15 cellular contexts compared by ENCODE assay signal in the genomic region with DNA sequence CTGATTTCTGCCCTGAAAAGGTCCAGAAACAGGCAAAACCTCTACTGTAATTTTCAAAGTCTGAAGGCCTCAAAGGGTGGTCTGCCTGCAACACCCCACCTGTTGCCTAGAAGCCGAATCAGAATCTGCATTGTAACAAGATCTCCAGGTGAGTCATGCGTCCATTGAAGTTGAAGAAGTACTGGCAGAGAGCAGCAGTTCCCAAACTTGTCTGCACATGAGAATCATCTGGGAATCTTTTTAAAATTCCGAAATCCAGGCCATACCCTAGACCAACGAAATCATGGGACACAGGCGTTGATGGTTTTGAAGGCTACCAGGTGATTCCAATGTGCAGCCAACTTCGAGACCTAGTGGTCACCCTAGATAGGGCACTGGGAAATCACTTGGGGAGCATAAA. TPM values are rescaled to one million over a fixed set of nuclear protein-coding genes. Genes with fewer than 3 reads are reported as not detected.
DNase-seq lines count a peak whose midpoint lies in the region; ATAC-seq and TF ChIP-seq lines count a peak whose summit lies in the region.
"Had no signal": no experiment of that assay in that cellular context is flagged by ENCODE, and none has a peak within 500 bp of the region (broad histone marks: within the 10 kb centered on the region; RNA-seq: fewer than 3 reads in every experiment).

No MANE protein-coding gene starts in this region.

- CTCF ChIA-PET in HEK293 (lab: Yijun Ruan, JAX): interaction anchor here (1.3 kb wide), 1 partner anchor 13 kb away, joined by 4 read pairs; no protein-coding TSS in a partner anchor
- CTCF ChIA-PET in RWPE1 (lab: Yijun Ruan, JAX): interaction anchor here (1.0 kb wide), 1 partner anchor 91 kb away, joined by 4 read pairs; no protein-coding TSS in a partner anchor

- H3K27me3 ChIP-seq in suprapubic skin (peaks cover 8% of the 10 kb centered on the region), upper lobe of left lung (no peaks in the 10 kb centered on the region)

- POLR2A ChIA-PET in HEK293 (lab: Yijun Ruan, JAX): no interaction called here
- POLR2A ChIA-PET in RWPE1 (lab: Yijun Ruan, JAX; ENCODE audit: low non-redundant PET): no interaction called here

- H3K4me1 ChIP-seq in HEK293 (ENCODE audit: control insufficient read depth, insufficient read depth, low read length): peaks cover 4% of the 10 kb centered on the region; the same call in 1 of the 2 replicates
- H3K4me1 ChIP-seq in suprapubic skin: peaks cover 11% of the 10 kb centered on the region
- H3K4me1 ChIP-seq in upper lobe of left lung: peaks cover 5 to 10% (median 7%) of the 10 kb centered on the region in 4 donors

- no peak for TF ChIP-seq EP300 in suprapubic skin (IDR thresholded peaks at IDR 0.05)
- no peak for TF ChIP-seq EP300 in upper lobe of left lung (IDR thresholded peaks at IDR 0.05)

- no peak for TF ChIP-seq CTCF in HEK293 (tag by site-specific recombination; IDR thresholded peaks at IDR 0.05)
- no peak for TF ChIP-seq CTCF in RWPE1 (conservative IDR thresholded peaks at IDR 0.05; ENCODE audit: low read depth)
- TF ChIP-seq CTCF in suprapubic skin (IDR thresholded peaks at IDR 0.05): no peak
- no peak for TF ChIP-seq CTCF in upper lobe of left lung (IDR thresholded peaks at IDR 0.05)

- H3K9me3 ChIP-seq in HEK293 (ENCODE audit: control insufficient read depth, insufficient read depth, low read depth, low read length) (no peaks in the 10 kb centered on the region), suprapubic skin (no peaks in the 10 kb centered on the region), upper lobe of left lung (no peaks in the 10 kb centered on the region)

- H3K4me3 ChIP-seq in HEK293 (ENCODE audit: low read depth, low read length): no peak overlapping the region
- no peak overlapping the region for H3K4me3 ChIP-seq in suprapubic skin
- no peak overlapping the region for H3K4me3 ChIP-seq in upper lobe of left lung
- H3K4me3 ChIP-seq: GM23248 had no signal

- TF ChIP-seq POLR2A in suprapubic skin (IDR thresholded peaks at IDR 0.05) (no peak), upper lobe of left lung (IDR thresholded peaks at IDR 0.05) (no peak)

- 70% methylated on average over 6 of the region's 6 CpGs for WGBS in suprapubic skin
- 86 to 94% methylated on average over 6 of the region's 6 CpGs for WGBS in upper lobe of left lung, 2 donors

- H3K27ac ChIP-seq in HEK293 (ENCODE audit: extremely low read depth, low read depth, low read length) (peak overlapping the region; percentile 30), RWPE1 (peak overlapping the region; percentile 52), epithelial cell of prostate (peak overlapping the region; percentile 47), suprapubic skin (peak overlapping the region; percentile 8), upper lobe of left lung (no peak overlapping the region)
- H3K27ac ChIP-seq: GM23248 had no signal

- DNase-seq in RWPE1 (ENCODE audit: low spot score): no peak
- peak; percentile 18 for DNase-seq in epithelial cell of prostate (ENCODE audit: low read depth, low spot score)
- DNase-seq in suprapubic skin (ENCODE audit: low spot score in 2 of 2): no peak
- DNase-seq in CD1c-positive myeloid dendritic cell (ENCODE audit: extremely low spot score): no peak
- DNase-seq in upper lobe of left lung: no peak
- DNase-seq in SIG-M5 treated with dmso at 0.1 percent for 504 hours (lab: John Stamatoyannopoulos, UW; ENCODE audit: unreplicated experiment): no peak
- DNase-seq: DND-41, GDM1, GM23248, H7, IMR-90 had no signal

- no peaks in the 10 kb centered on the region for H3K36me3 ChIP-seq in HEK293 (ENCODE audit: control insufficient read depth in 2 of 2, insufficient read depth in 1 of 2, low read length in 2 of 2)
- H3K36me3 ChIP-seq in suprapubic skin: no peaks in the 10 kb centered on the region
- no peaks in the 10 kb centered on the region for H3K36me3 ChIP-seq in upper lobe of left lung

- no peak for ATAC-seq in upper lobe of left lung (ENCODE audit: low FRiP score in 2 of 2)

TF ChIP-seq in HEK293, 187 proteins besides CTCF, POLR2A, EP300 and RAD21:
- TF ChIP-seq SCRT2 (tag by site-specific recombination; IDR thresholded peaks at IDR 0.05) (peak; percentile 81), ZNF146 (tag by site-specific recombination; IDR thresholded peaks at IDR 0.05) (no peak)

RNA-seq across cellular contexts. Expression of a gene that starts 16.0 kb away (rescaled TPM):
- total RNA-seq in suprapubic skin (10 to 100 TPM; 15.0 to 27.7 (median 19.4) TPM), upper lobe of left lung (10 to 100 TPM; 13.0 to 39.5 (median 25.8) TPM)

RNA-seq across cellular contexts. Expression of a gene that starts 27.6 kb away (rescaled TPM):
- not detected for total RNA-seq in suprapubic skin
- not detected for total RNA-seq in upper lobe of left lung
- total RNA-seq: B cell; CD4-positive, alpha-beta memory T cell; GM23248; H7; HT-29; IMR-90 had no signal

RNA-seq across cellular contexts. Expression of a gene that starts 51.1 kb away (rescaled TPM):
- 10 to 100 TPM; 59.1 to 86.2 (median 69.1) TPM for total RNA-seq in suprapubic skin
- total RNA-seq in upper lobe of left lung: 10 to 100 TPM; 37.7 to 94.9 (median 53.8) TPM

Comparison
In these comparisons a context has a peak if more than half of its experiments do, and no peak if none do; other contexts are left out.
1. H3K27ac ChIP-seq: peak in HEK293 (single experiment), RWPE1 (single experiment), epithelial cell of prostate (single experiment) and suprapubic skin (single experiment); none in upper lobe of left lung (0 of 4).